ENCODE assay signal across 11 cellular contexts in genomic region chr22:38291201-38291777, GRCh38. TPM values are rescaled to one million over a fixed set of nuclear protein-coding genes. Genes with fewer than 3 reads are reported as not detected.
A peak's percentile ranks its signal among the peaks of the same experiment; 100 is the strongest.
DNase-seq lines count a peak whose midpoint lies in the region; ATAC-seq, FAIRE-seq and TF ChIP-seq lines count a peak whose summit lies in the region.
"Had no signal": no experiment of that assay in that cellular context is flagged by ENCODE, and none has a peak within 500 bp of the region (broad histone marks: within the 10 kb centered on the region; RNA-seq: fewer than 3 reads in every experiment).

No MANE protein-coding gene starts in this region.

- ATAC-seq in HG03457 (IDR thresholded peaks at IDR 0.05; ENCODE audit: unreplicated experiment) = no peak
- ATAC-seq: activated T-cell treated with anti-CD3 and anti-CD28 coated beads, Interleukin-2, amount 50 U/mL, for 4 hours had no signal

- BruUV-seq in PC-9 (replicated peaks; lab: Mats Ljungman, UMichigan) = no TSS peak

- H2AFZ ChIP-seq in PC-9 = no peak overlapping the region

- POLR2A ChIA-PET in PC-9 (lab: Charles Lee; ENCODE audit: unreplicated experiment) = interaction anchor here (0.6 kb wide), 2 partner anchors 7 to 54 kb away, joined by 4 to 5 read pairs; no protein-coding TSS in a partner anchor

- peaks cover 16% of the 10 kb centered on the region for H3K36me3 ChIP-seq in PC-9 (ENCODE audit: low read depth)
- peaks cover 70% of the 10 kb centered on the region for H3K36me3 ChIP-seq in left ventricle myocardium inferior
- peaks cover 0 to 6% of the 10 kb centered on the region in 2 donors for H3K36me3 ChIP-seq in small intestine (ENCODE audit: control insufficient read depth in 2 of 2, insufficient read depth in 2 of 2, low read length in 2 of 2)

- peak overlapping the region; percentile 63 for H3K4me2 ChIP-seq in PC-9

- H3K9me3 ChIP-seq in PC-9 (ENCODE audit: insufficient read depth, low read depth) = no peaks in the 10 kb centered on the region
- H3K9me3 ChIP-seq in left ventricle myocardium inferior (replicated peaks) = no peaks in the 10 kb centered on the region
- no peaks in the 10 kb centered on the region for H3K9me3 ChIP-seq in small intestine (ENCODE audit: control insufficient read depth, low read depth)

- peaks cover 23% of the 10 kb centered on the region for H3K79me2 ChIP-seq in PC-9 (ENCODE audit: low read depth)

- FAIRE-seq in small intestine (lab: Jason Lieb, UNC) = no peak

- DNase-seq in NCI-H1694 treated with DMSO at 0.1 percent for 48 hours (lab: John Stamatoyannopoulos, UW) (peak; percentile 35), NCI-H1694 (lab: John Stamatoyannopoulos, UW) (no peak), PC-9 (peak; percentile 24 to 52), left ventricle myocardium inferior (no peak), small intestine (peak; percentile 29), T1000 (lab: John Stamatoyannopoulos, UW) (no peak)
- DNase-seq in activated CD8-positive, alpha-beta memory T cell treated with anti-CD3 and anti-CD28 coated beads, Interleukin-2, amount 50 U/mL, for 4 hours = no peak
- DNase-seq: activated T-cell treated with anti-CD3 and anti-CD28 coated beads, Interleukin-2, amount 50 U/mL, for 4 hours; aorta; Kasumi-1 had no signal

- H3K4me1 ChIP-seq in PC-9 (replicated peaks; ENCODE audit: insufficient read depth) (peaks cover 73% of the 10 kb centered on the region), left ventricle myocardium inferior (peaks cover 36% of the 10 kb centered on the region), small intestine (ENCODE audit: control insufficient read depth in 2 of 2, insufficient read depth in 1 of 2, low read depth in 1 of 2, low read length in 1 of 2) (no peaks in the 10 kb centered on the region)

- H3F3A ChIP-seq in PC-9 (ENCODE audit: insufficient read depth, low read depth) = peaks cover 75% of the 10 kb centered on the region

- WGBS in small intestine, 3 donors = 35 to 56% (median 52%) methylated on average over 19 to 22 of the region's 22 CpGs

- H3K27me3 ChIP-seq in PC-9 (ENCODE audit: insufficient read depth, low read depth) (no peaks in the 10 kb centered on the region), left ventricle myocardium inferior (ENCODE audit: low read depth) (no peaks in the 10 kb centered on the region), small intestine (ENCODE audit: control insufficient read depth in 2 of 2, insufficient read depth in 2 of 2, low read length in 2 of 2) (no peaks in the 10 kb centered on the region)

- H3K27ac ChIP-seq in PC-9 = peak overlapping the region; percentile 94
- H3K27ac ChIP-seq in left ventricle myocardium inferior (replicated peaks) = peak overlapping the region; percentile 74
- H3K27ac ChIP-seq in small intestine (ENCODE audit: low read depth in 1 of 2, low read length in 1 of 2) = peak overlapping the region in 1 of 2 donors; percentile 63

- no peak overlapping the region for H3K4me3 ChIP-seq in PC-9
- no peak overlapping the region for H3K4me3 ChIP-seq in left ventricle myocardium inferior
- no peak overlapping the region for H3K4me3 ChIP-seq in small intestine (ENCODE audit: low read depth in 1 of 2, low read length in 2 of 2)

- CTCF ChIA-PET in PC-9 (lab: Charles Lee) = interaction anchor here (0.6 to 0.7 kb wide), 2 partner anchors 14 to 20 kb away, joined by 3 read pairs; no protein-coding TSS in a partner anchor

- intact Hi-C loops in PC-9 (cut with micrococcal nuclease; ENCODE audit: unreplicated experiment) (loop anchor here (10.0 kb wide), 1 partner anchor 146 kb away; no protein-coding TSS in a partner anchor), left ventricle myocardium inferior (cut with micrococcal nuclease) (no loop called here)

- H4K20me1 ChIP-seq in PC-9 (ENCODE audit: insufficient read depth) = no peaks in the 10 kb centered on the region

- TF ChIP-seq CTCF in PC-9 (conservative IDR thresholded peaks at IDR 0.05) = no peak
- TF ChIP-seq CTCF in left ventricle myocardium inferior (IDR thresholded peaks at IDR 0.05; ENCODE audit: borderline replicate concordance) = no peak

- no peaks in the 10 kb centered on the region for H3K9me2 ChIP-seq in PC-9 (ENCODE audit: insufficient read depth)

RNA-seq across cellular contexts. Expression of gene TMEM184B, which starts 18.5 kb away (rescaled TPM):
- total RNA-seq in PC-9 (2021) (185 and 192 TPM in 2 replicates), left ventricle myocardium inferior (50.6 TPM)
- 10 to 100 TPM in 1 of 3 donors, 1 to 10 TPM in 2; 7.3 to 31.9 (median 8.7) TPM for polyA plus RNA-seq in small intestine

RNA-seq across cellular contexts. Expression of gene CSNK1E, which starts 25.9 kb away (rescaled TPM):
- total RNA-seq in PC-9 (2021) (331 and 348 TPM in 2 replicates), left ventricle myocardium inferior (76.1 TPM)
- polyA plus RNA-seq in small intestine = 10 to 100 TPM; 19.0 to 71.8 (median 21.6) TPM

Comparison
In these comparisons a context has a peak if more than half of its experiments do, and no peak if none do; other contexts are left out.
1. DNase-seq: peak in NCI-H1694 treated with DMSO at 0.1 percent for 48 hours (single experiment), PC-9 (2 of 2) and small intestine (single experiment); none in NCI-H1694 (single experiment), left ventricle myocardium inferior (single experiment), activated CD8-positive, alpha-beta memory T cell treated with anti-CD3 and anti-CD28 coated beads, Interleukin-2, amount 50 U/mL, for 4 hours (single experiment) and T1000 (single experiment).